In the genomic region with DNA sequence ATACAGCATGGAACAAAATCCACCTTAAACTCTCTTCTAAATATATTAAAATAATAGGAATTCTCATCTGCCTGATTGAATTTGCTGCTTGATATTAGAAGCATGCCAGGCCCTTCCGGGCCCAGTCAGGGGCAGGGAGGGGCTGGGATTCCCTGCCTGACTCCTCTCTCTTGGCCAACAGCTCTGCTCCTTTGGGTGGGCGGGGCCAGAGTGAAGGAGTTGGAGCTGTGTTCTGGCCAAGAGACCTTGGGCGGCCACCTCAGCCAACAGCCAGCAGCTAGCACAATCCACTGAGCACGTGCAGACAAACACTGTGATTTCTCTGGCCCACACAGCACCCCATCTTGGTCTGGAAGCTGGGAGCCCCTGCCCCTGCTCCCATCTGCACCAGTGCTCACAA, we compare ENCODE assay signal across 9 cellular contexts.
DNase-seq lines count a peak whose midpoint lies in the region; ATAC-seq and TF ChIP-seq lines count a peak whose summit lies in the region.
"Had no signal": no experiment of that assay in that cellular context is flagged by ENCODE, and none has a peak within 500 bp of the region (broad histone marks: within the 10 kb centered on the region; RNA-seq: fewer than 3 reads in every experiment).

No MANE protein-coding gene starts in this region.

- no CpG with 5 or more reads among the region's 4 CpGs for WGBS in gastroesophageal sphincter (ENCODE audit: low coverage in 1 of 2), 2 donors

- no peaks in the 10 kb centered on the region for H3K9me3 ChIP-seq in gastroesophageal sphincter
- H3K9me3 ChIP-seq in CD4-positive, alpha-beta T cell (ENCODE audit: control insufficient read depth, low read length): no peaks in the 10 kb centered on the region

- H3K27ac Mint-ChIP-seq in osteocyte (ENCODE audit: unreplicated experiment): no peak overlapping the region
- H3K27ac Mint-ChIP-seq in CD4-positive, alpha-beta T cell: no peak overlapping the region

- H3K36me3 ChIP-seq in gastroesophageal sphincter: no peaks in the 10 kb centered on the region

- intact Hi-C loops in CD4-positive, alpha-beta T cell (cut with DNase I, micrococcal nuclease): no loop called here

- no peak overlapping the region for H3K4me3 ChIP-seq in gastroesophageal sphincter

- no peaks in the 10 kb centered on the region for H3K9me3 Mint-ChIP-seq in osteocyte (ENCODE audit: unreplicated experiment)
- H3K9me3 Mint-ChIP-seq in CD4-positive, alpha-beta T cell: no peaks in the 10 kb centered on the region

- H3K27me3 ChIP-seq in gastroesophageal sphincter: no peaks in the 10 kb centered on the region
- H3K27me3 ChIP-seq in CD4-positive, alpha-beta T cell (ENCODE audit: control insufficient read depth, insufficient read depth, low read length): no peaks in the 10 kb centered on the region

- no peaks in the 10 kb centered on the region for H3K27me3 Mint-ChIP-seq in osteocyte (ENCODE audit: unreplicated experiment)
- H3K27me3 Mint-ChIP-seq in CD4-positive, alpha-beta T cell: no peaks in the 10 kb centered on the region

- H3K4me1 ChIP-seq in gastroesophageal sphincter: peaks cover 0 to 30% (median 0%) of the 10 kb centered on the region in 3 donors

- POLR2A ChIA-PET in CD4-positive, alpha-beta T cell (lab: Charles Lee): no interaction called here

- H3K4me1 Mint-ChIP-seq in osteocyte (ENCODE audit: unreplicated experiment): peaks cover 5% of the 10 kb centered on the region
- H3K4me1 Mint-ChIP-seq in CD4-positive, alpha-beta T cell (ENCODE audit: low read depth): no peaks in the 10 kb centered on the region

- DNase-seq in AG08396 (ENCODE audit: low spot score): peak; percentile 48
- DNase-seq in SW480 (ENCODE audit: low spot score): peak; percentile 23
- peak; percentile 81 for DNase-seq in osteocyte (ENCODE audit: extremely low spot score, unreplicated experiment)
- no peak for DNase-seq in UCSD-AML1 (lab: John Stamatoyannopoulos, UW; ENCODE audit: unreplicated experiment)
- no peak for DNase-seq in CD4-positive, alpha-beta T cell
- no peak for DNase-seq in activated naive CD4-positive, alpha-beta T cell (lab: John Stamatoyannopoulos, UW)
- DNase-seq: NCI-H1105 treated with DMSO at 0.1 percent for 48 hours had no signal

- CTCF ChIA-PET in CD4-positive, alpha-beta T cell (lab: Charles Lee): no interaction called here

- peak; percentile 90 for ATAC-seq in gastroesophageal sphincter
- no peak for ATAC-seq in CD4-positive, alpha-beta T cell (ENCODE audit: poor library complexity)
- no peak for ATAC-seq in GM18907 (IDR thresholded peaks at IDR 0.05; ENCODE audit: unreplicated experiment)

- no peak overlapping the region for H3K4me3 Mint-ChIP-seq in osteocyte (ENCODE audit: unreplicated experiment)
- no peak overlapping the region for H3K4me3 Mint-ChIP-seq in CD4-positive, alpha-beta T cell

- H3K27ac ChIP-seq in gastroesophageal sphincter: peak overlapping the region in 3 of 4 donors; percentile 19 to 48 (median 31)
- H3K27ac ChIP-seq in CD4-positive, alpha-beta T cell (ENCODE audit: low read depth, low read length): no peak overlapping the region

- TF ChIP-seq CTCF in gastroesophageal sphincter (IDR thresholded peaks at IDR 0.05) (no peak), osteocyte (IDR thresholded peaks at IDR 0.05) (no peak)
- TF ChIP-seq CTCF in CD4-positive, alpha-beta T cell (IDR thresholded peaks at IDR 0.05): no peak

- TF ChIP-seq EP300 in gastroesophageal sphincter (IDR thresholded peaks at IDR 0.05): no peak

- no peak for TF ChIP-seq POLR2A in gastroesophageal sphincter (IDR thresholded peaks at IDR 0.05)

- H3K36me3 Mint-ChIP-seq in osteocyte (ENCODE audit: unreplicated experiment): peaks cover 2% of the 10 kb centered on the region
- no peaks in the 10 kb centered on the region for H3K36me3 Mint-ChIP-seq in CD4-positive, alpha-beta T cell (ENCODE audit: low read depth)

Comparison
In these comparisons a context has a peak if more than half of its experiments do, and no peak if none do; other contexts are left out.
1. DNase-seq: peak in AG08396 (single experiment), SW480 (single experiment) and osteocyte (single experiment); none in UCSD-AML1 (single experiment), CD4-positive, alpha-beta T cell (0 of 10) and activated naive CD4-positive, alpha-beta T cell (0 of 4).